In the genomic region with DNA sequence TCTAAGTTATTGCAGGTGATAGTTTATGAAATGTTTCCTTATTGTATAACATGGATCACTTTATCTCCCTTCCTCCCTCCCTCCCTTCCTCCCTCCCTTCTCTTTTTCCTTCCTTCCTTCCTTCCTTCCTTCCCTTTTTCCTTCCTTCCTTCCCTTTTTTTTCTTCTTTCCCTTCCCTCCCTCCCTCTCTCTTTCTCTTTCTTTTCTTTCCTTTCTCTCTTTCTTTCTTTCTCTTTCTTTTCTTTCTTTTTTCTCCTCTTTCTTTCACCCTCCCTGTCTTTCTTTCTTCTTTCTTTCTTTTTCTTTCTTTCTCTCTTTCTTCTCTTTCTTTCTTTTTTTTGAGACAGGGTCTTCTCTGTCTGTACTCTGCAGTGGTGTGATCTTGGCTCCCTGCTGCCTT, we compare ENCODE assay signal across 37 cellular contexts. TPM values are rescaled to one million over a fixed set of nuclear protein-coding genes. Genes with fewer than 3 reads are reported as not detected.
"Had no signal": no experiment of that assay in that cellular context is flagged by ENCODE, and none has a peak within 500 bp of the region (broad histone marks: within the 10 kb centered on the region; RNA-seq: fewer than 3 reads in every experiment).

No MANE protein-coding gene starts in this region.

- H3K36me3 ChIP-seq: ascending aorta, cardiac muscle cell had no signal

- H3K4me3 Mint-ChIP-seq: activated B cell treated with CpG ODN at 0.5 μM for 24 hours; activated CD4-positive, alpha-beta memory T cell treated with anti-CD3 and anti-CD28 coated beads for 36 hours; activated CD4-positive, alpha-beta T cell treated with anti-CD3 and anti-CD28 coated beads, Interleukin-2, amount 10 ng/mL, durations not matched to agents 24 days and 14 days; activated CD8-positive, alpha-beta T cell treated with anti-CD3 and anti-CD28 coated beads for 36 hours; activated naive CD4-positive, alpha-beta T cell treated with anti-CD3 and anti-CD28 coated beads, Interleukin-2, amount 10 ng/mL, durations not matched to agents 7 days and 5 days; activated naive CD4-positive, alpha-beta T cell treated with anti-CD3 and anti-CD28 coated beads, Interleukin-2, amount 50 U/mL, for 24 hours; activated naive CD8-positive, alpha-beta T cell; activated naive CD8-positive, alpha-beta T cell treated with anti-CD3 and anti-CD28 coated beads, Interleukin-2, amount 10 ng/mL, durations not matched to agents 7 days and 5 days; activated naive CD8-positive, alpha-beta T cell treated with anti-CD3 and anti-CD28 coated beads, Interleukin-2, amount 50 U/mL, for 24 hours; activated T-cell treated with anti-CD3 and anti-CD28 coated beads, Interleukin-2, amount 50 U/mL, for 4 hours; activated T-cell treated with anti-CD3 and anti-CD28 coated beads, Interleukin-2, amount 50 U/mL, for 72 hours; activated T-helper 1 cell treated with anti-CD3 and anti-CD28 coated beads, Interleukin-12 subunit alpha, Interleukin-12 subunit beta, Interleukin-2, Interleukin-4 antibody, amounts not matched to agents 30 ng/mL and 10 ng/mL and 1 ng/mL, durations not matched to agents 14 hours and 24 hours and 36 hours; activated T-helper 17 cell treated with anti-CD3 and anti-CD28 coated beads, Interleukin-2, amount 50 U/mL, for 72 hours; brain; T-cell; T-helper 2 cell treated with Interferon-gamma antibody and Interleukin-4, amounts not matched to agents 5 μg/mL and 100 μg/mL, for 36 hours had no signal

- H3K4me1 ChIP-seq: ascending aorta had no signal

- H3K4me1 Mint-ChIP-seq: activated B cell treated with CpG ODN at 0.5 μM for 24 hours; activated CD4-positive, alpha-beta T cell treated with anti-CD3 and anti-CD28 coated beads, Interleukin-2, amount 10 ng/mL, durations not matched to agents 24 days and 14 days; activated naive CD4-positive, alpha-beta T cell treated with anti-CD3 and anti-CD28 coated beads, Interleukin-2, amount 10 ng/mL, durations not matched to agents 7 days and 5 days; activated naive CD8-positive, alpha-beta T cell treated with anti-CD3 and anti-CD28 coated beads, Interleukin-2, amount 50 U/mL, for 24 hours; activated T-helper 17 cell treated with anti-CD3 and anti-CD28 coated beads, Interleukin-2, amount 50 U/mL, for 72 hours; brain had no signal

- H3K27ac ChIP-seq: ascending aorta, cardiac muscle cell, VCaP had no signal

- H3K27me3 ChIP-seq: ascending aorta had no signal

- ATAC-seq: activated CD8-positive, alpha-beta T cell treated with anti-CD3 and anti-CD28 coated beads for 36 hours; activated naive CD8-positive, alpha-beta T cell treated with anti-CD3 and anti-CD28 coated beads, Interleukin-2, amount 50 U/mL, for 24 hours; activated T-cell treated with anti-CD3 and anti-CD28 coated beads, Interleukin-2, amount 50 U/mL, for 4 hours; activated T-cell treated with anti-CD3 and anti-CD28 coated beads, Interleukin-2, amount 50 U/mL, for 72 hours; activated T-helper 17 cell treated with anti-CD3 and anti-CD28 coated beads, Interleukin-2, amount 50 U/mL, for 72 hours; T-cell had no signal

- H3K9me3 ChIP-seq: ascending aorta had no signal

- H3K36me3 Mint-ChIP-seq: activated CD4-positive, alpha-beta memory T cell treated with anti-CD3 and anti-CD28 coated beads for 36 hours; activated naive CD4-positive, alpha-beta T cell treated with anti-CD3 and anti-CD28 coated beads, Interleukin-2, amount 10 ng/mL, durations not matched to agents 7 days and 5 days; activated naive CD8-positive, alpha-beta T cell; activated naive CD8-positive, alpha-beta T cell treated with anti-CD3 and anti-CD28 coated beads, Interleukin-2, amount 10 ng/mL, durations not matched to agents 7 days and 5 days; brain; T-cell had no signal

- H3K27me3 Mint-ChIP-seq: activated CD4-positive, alpha-beta T cell treated with anti-CD3 and anti-CD28 coated beads, Interleukin-2, amount 10 ng/mL, durations not matched to agents 24 days and 14 days had no signal

- H3K9me3 Mint-ChIP-seq: activated B cell treated with CpG ODN at 0.5 μM for 24 hours; activated CD4-positive, alpha-beta memory T cell treated with anti-CD3 and anti-CD28 coated beads for 36 hours; activated CD4-positive, alpha-beta T cell treated with anti-CD3 and anti-CD28 coated beads, Interleukin-2, amount 10 ng/mL, durations not matched to agents 24 days and 14 days; activated CD8-positive, alpha-beta T cell treated with anti-CD3 and anti-CD28 coated beads for 36 hours; activated naive CD4-positive, alpha-beta T cell treated with anti-CD3 and anti-CD28 coated beads, Interleukin-2, amount 10 ng/mL, durations not matched to agents 7 days and 5 days; activated naive CD4-positive, alpha-beta T cell treated with anti-CD3 and anti-CD28 coated beads, Interleukin-2, amount 50 U/mL, for 24 hours; activated naive CD8-positive, alpha-beta T cell treated with anti-CD3 and anti-CD28 coated beads, Interleukin-2, amount 10 ng/mL, durations not matched to agents 7 days and 5 days; activated naive CD8-positive, alpha-beta T cell treated with anti-CD3 and anti-CD28 coated beads, Interleukin-2, amount 50 U/mL, for 24 hours; activated T-cell treated with anti-CD3 and anti-CD28 coated beads, Interleukin-2, amount 50 U/mL, for 4 hours; activated T-cell treated with anti-CD3 and anti-CD28 coated beads, Interleukin-2, amount 50 U/mL, for 72 hours; activated T-helper 1 cell treated with anti-CD3 and anti-CD28 coated beads, Interleukin-12 subunit alpha, Interleukin-12 subunit beta, Interleukin-2, Interleukin-4 antibody, amounts not matched to agents 30 ng/mL and 10 ng/mL and 1 ng/mL, durations not matched to agents 14 hours and 24 hours and 36 hours; activated T-helper 17 cell treated with anti-CD3 and anti-CD28 coated beads, Interleukin-2, amount 50 U/mL, for 72 hours; brain; T-cell; T-helper 2 cell treated with Interferon-gamma antibody and Interleukin-4, amounts not matched to agents 5 μg/mL and 100 μg/mL, for 36 hours had no signal

- H3K4me3 ChIP-seq: ascending aorta, cardiac muscle cell had no signal

- H3K27ac Mint-ChIP-seq: activated B cell treated with CpG ODN at 0.5 μM for 24 hours; activated CD4-positive, alpha-beta memory T cell treated with anti-CD3 and anti-CD28 coated beads for 36 hours; activated CD4-positive, alpha-beta T cell treated with anti-CD3 and anti-CD28 coated beads, Interleukin-2, amount 10 ng/mL, durations not matched to agents 24 days and 14 days; activated CD8-positive, alpha-beta T cell treated with anti-CD3 and anti-CD28 coated beads for 36 hours; activated naive CD4-positive, alpha-beta T cell treated with anti-CD3 and anti-CD28 coated beads, Interleukin-2, amount 10 ng/mL, durations not matched to agents 7 days and 5 days; activated naive CD4-positive, alpha-beta T cell treated with anti-CD3 and anti-CD28 coated beads, Interleukin-2, amount 50 U/mL, for 24 hours; activated naive CD8-positive, alpha-beta T cell; activated naive CD8-positive, alpha-beta T cell treated with anti-CD3 and anti-CD28 coated beads, Interleukin-2, amount 10 ng/mL, durations not matched to agents 7 days and 5 days; activated naive CD8-positive, alpha-beta T cell treated with anti-CD3 and anti-CD28 coated beads, Interleukin-2, amount 50 U/mL, for 24 hours; activated T-cell treated with anti-CD3 and anti-CD28 coated beads, Interleukin-2, amount 50 U/mL, for 72 hours; activated T-helper 1 cell treated with anti-CD3 and anti-CD28 coated beads, Interleukin-12 subunit alpha, Interleukin-12 subunit beta, Interleukin-2, Interleukin-4 antibody, amounts not matched to agents 30 ng/mL and 10 ng/mL and 1 ng/mL, durations not matched to agents 14 hours and 24 hours and 36 hours; activated T-helper 17 cell treated with anti-CD3 and anti-CD28 coated beads, Interleukin-2, amount 50 U/mL, for 72 hours; brain; T-cell; T-helper 2 cell treated with Interferon-gamma antibody and Interleukin-4, amounts not matched to agents 5 μg/mL and 100 μg/mL, for 36 hours had no signal

- DNase-seq: activated B cell treated with CpG ODN at 0.5 μM for 24 hours; activated CD4-positive, alpha-beta memory T cell treated with anti-CD3 and anti-CD28 coated beads for 36 hours; activated CD4-positive, alpha-beta T cell treated with anti-CD3 and anti-CD28 coated beads for 4 hours; activated CD4-positive, alpha-beta T cell treated with anti-CD3 and anti-CD28 coated beads, Interleukin-2, amount 10 ng/mL, durations not matched to agents 24 days and 14 days; activated CD4-positive, alpha-beta T cell treated with anti-CD3 and anti-CD28 coated beads, Interleukin-2, amount 50 U/mL, for 1 hour; activated CD4-positive, alpha-beta T cell treated with anti-CD3 and anti-CD28 coated beads, Interleukin-2, amount 50 U/mL, for 4 hours; activated CD4-positive, CD25-positive, alpha-beta regulatory T cell treated with anti-CD3 and anti-CD28 coated beads, Interleukin-2, amount 50 U/mL, for 72 hours; activated CD8-positive, alpha-beta memory T cell treated with anti-CD3 and anti-CD28 coated beads, Interleukin-2, amount 50 U/mL, for 4 hours; activated CD8-positive, alpha-beta T cell treated with anti-CD3 and anti-CD28 coated beads for 36 hours; activated effector memory CD4-positive, alpha-beta T cell treated with anti-CD3 and anti-CD28 coated beads, Interleukin-2, amount 50 U/mL, for 16 hours; activated naive CD4-positive, alpha-beta T cell treated with anti-CD3 and anti-CD28 coated beads, Interleukin-2, amount 10 ng/mL, durations not matched to agents 7 days and 5 days; activated naive CD4-positive, alpha-beta T cell treated with Interleukin-2 at 50 U/mL for 16 hours; activated naive CD8-positive, alpha-beta T cell treated with anti-CD3 and anti-CD28 coated beads, Interleukin-2, amount 10 ng/mL, durations not matched to agents 7 days and 5 days; activated naive CD8-positive, alpha-beta T cell treated with anti-CD3 and anti-CD28 coated beads, Interleukin-2, amount 50 U/mL, for 24 hours; activated T-cell treated with anti-CD3 and anti-CD28 coated beads for 4 hours; activated T-cell treated with anti-CD3 and anti-CD28 coated beads, Interleukin-2, amount 50 U/mL, for 1 hour; activated T-cell treated with anti-CD3 and anti-CD28 coated beads, Interleukin-2, amount 50 U/mL, for 4 hours; activated T-cell treated with anti-CD3 and anti-CD28 coated beads, Interleukin-2, amount 50 U/mL, for 72 hours; amygdala; anterior cingulate cortex; caudate nucleus; T-cell; T-helper 2 cell; T-helper 9 cell had no signal

RNA-seq across cellular contexts. Expression of gene OR2B3, which starts 5.8 kb away (rescaled TPM):
- total RNA-seq: activated B cell treated with CpG ODN at 0.5 μM for 24 hours; activated CD4-positive, alpha-beta memory T cell treated with anti-CD3 and anti-CD28 coated beads for 36 hours; activated CD4-positive, alpha-beta T cell treated with anti-CD3 and anti-CD28 coated beads, Interleukin-2, amount 10 ng/mL, durations not matched to agents 24 days and 14 days; activated CD8-positive, alpha-beta memory T cell treated with anti-CD3 and anti-CD28 coated beads for 36 hours; activated CD8-positive, alpha-beta T cell treated with anti-CD3 and anti-CD28 coated beads for 36 hours; activated naive CD8-positive, alpha-beta T cell treated with anti-CD3 and anti-CD28 coated beads, Interleukin-2, amount 10 ng/mL, durations not matched to agents 7 days and 5 days; activated T-cell treated with anti-CD3 and anti-CD28 coated beads, Interleukin-2, amount 50 U/mL, for 4 hours; activated T-cell treated with anti-CD3 and anti-CD28 coated beads, Interleukin-2, amount 50 U/mL, for 72 hours; activated T-helper 1 cell treated with anti-CD3 and anti-CD28 coated beads, Interleukin-12 subunit alpha, Interleukin-12 subunit beta, Interleukin-2, Interleukin-4 antibody, amounts not matched to agents 30 ng/mL and 10 ng/mL and 1 ng/mL, durations not matched to agents 14 hours and 24 hours and 36 hours; activated T-helper 17 cell treated with anti-CD3 and anti-CD28 coated beads, Interleukin-2, amount 50 U/mL, for 72 hours; ascending aorta; bronchial epithelial cell; cardiac muscle cell; cerebellum; T-cell; T-helper 1 cell treated with Interleukin-12 subunit alpha and Interleukin-12 subunit beta and Interleukin-4 antibody, amounts not matched to agents 30 ng/mL and 1 ng/mL, for 36 hours had no signal

RNA-seq across cellular contexts. Expression of gene OR2J1, which starts 18.0 kb away (rescaled TPM):
- total RNA-seq: activated B cell treated with CpG ODN at 0.5 μM for 24 hours; activated CD4-positive, alpha-beta memory T cell treated with anti-CD3 and anti-CD28 coated beads for 36 hours; activated CD4-positive, alpha-beta T cell treated with anti-CD3 and anti-CD28 coated beads, Interleukin-2, amount 10 ng/mL, durations not matched to agents 24 days and 14 days; activated CD8-positive, alpha-beta memory T cell treated with anti-CD3 and anti-CD28 coated beads for 36 hours; activated CD8-positive, alpha-beta T cell treated with anti-CD3 and anti-CD28 coated beads for 36 hours; activated naive CD8-positive, alpha-beta T cell treated with anti-CD3 and anti-CD28 coated beads, Interleukin-2, amount 10 ng/mL, durations not matched to agents 7 days and 5 days; activated T-cell treated with anti-CD3 and anti-CD28 coated beads, Interleukin-2, amount 50 U/mL, for 4 hours; activated T-cell treated with anti-CD3 and anti-CD28 coated beads, Interleukin-2, amount 50 U/mL, for 72 hours; activated T-helper 1 cell treated with anti-CD3 and anti-CD28 coated beads, Interleukin-12 subunit alpha, Interleukin-12 subunit beta, Interleukin-2, Interleukin-4 antibody, amounts not matched to agents 30 ng/mL and 10 ng/mL and 1 ng/mL, durations not matched to agents 14 hours and 24 hours and 36 hours; activated T-helper 17 cell treated with anti-CD3 and anti-CD28 coated beads, Interleukin-2, amount 50 U/mL, for 72 hours; ascending aorta; bronchial epithelial cell; cardiac muscle cell; cerebellum; T-cell; T-helper 1 cell treated with Interleukin-12 subunit alpha and Interleukin-12 subunit beta and Interleukin-4 antibody, amounts not matched to agents 30 ng/mL and 1 ng/mL, for 36 hours had no signal

RNA-seq across cellular contexts. Expression of gene OR2J3, which starts 26.5 kb away (rescaled TPM):
- total RNA-seq: activated B cell treated with CpG ODN at 0.5 μM for 24 hours; activated CD4-positive, alpha-beta memory T cell treated with anti-CD3 and anti-CD28 coated beads for 36 hours; activated CD4-positive, alpha-beta T cell treated with anti-CD3 and anti-CD28 coated beads, Interleukin-2, amount 10 ng/mL, durations not matched to agents 24 days and 14 days; activated CD8-positive, alpha-beta memory T cell treated with anti-CD3 and anti-CD28 coated beads for 36 hours; activated CD8-positive, alpha-beta T cell treated with anti-CD3 and anti-CD28 coated beads for 36 hours; activated naive CD8-positive, alpha-beta T cell treated with anti-CD3 and anti-CD28 coated beads, Interleukin-2, amount 10 ng/mL, durations not matched to agents 7 days and 5 days; activated T-cell treated with anti-CD3 and anti-CD28 coated beads, Interleukin-2, amount 50 U/mL, for 4 hours; activated T-cell treated with anti-CD3 and anti-CD28 coated beads, Interleukin-2, amount 50 U/mL, for 72 hours; activated T-helper 1 cell treated with anti-CD3 and anti-CD28 coated beads, Interleukin-12 subunit alpha, Interleukin-12 subunit beta, Interleukin-2, Interleukin-4 antibody, amounts not matched to agents 30 ng/mL and 10 ng/mL and 1 ng/mL, durations not matched to agents 14 hours and 24 hours and 36 hours; activated T-helper 17 cell treated with anti-CD3 and anti-CD28 coated beads, Interleukin-2, amount 50 U/mL, for 72 hours; ascending aorta; bronchial epithelial cell; cardiac muscle cell; cerebellum; T-helper 1 cell treated with Interleukin-12 subunit alpha and Interleukin-12 subunit beta and Interleukin-4 antibody, amounts not matched to agents 30 ng/mL and 1 ng/mL, for 36 hours had no signal

RNA-seq across cellular contexts. Expression of gene OR2W1, which starts 36.3 kb away (rescaled TPM):
- total RNA-seq: activated B cell treated with CpG ODN at 0.5 μM for 24 hours; activated CD4-positive, alpha-beta memory T cell treated with anti-CD3 and anti-CD28 coated beads for 36 hours; activated CD4-positive, alpha-beta T cell treated with anti-CD3 and anti-CD28 coated beads, Interleukin-2, amount 10 ng/mL, durations not matched to agents 24 days and 14 days; activated CD8-positive, alpha-beta memory T cell treated with anti-CD3 and anti-CD28 coated beads for 36 hours; activated CD8-positive, alpha-beta T cell treated with anti-CD3 and anti-CD28 coated beads for 36 hours; activated naive CD8-positive, alpha-beta T cell treated with anti-CD3 and anti-CD28 coated beads, Interleukin-2, amount 10 ng/mL, durations not matched to agents 7 days and 5 days; activated T-cell treated with anti-CD3 and anti-CD28 coated beads, Interleukin-2, amount 50 U/mL, for 4 hours; activated T-cell treated with anti-CD3 and anti-CD28 coated beads, Interleukin-2, amount 50 U/mL, for 72 hours; activated T-helper 1 cell treated with anti-CD3 and anti-CD28 coated beads, Interleukin-12 subunit alpha, Interleukin-12 subunit beta, Interleukin-2, Interleukin-4 antibody, amounts not matched to agents 30 ng/mL and 10 ng/mL and 1 ng/mL, durations not matched to agents 14 hours and 24 hours and 36 hours; activated T-helper 17 cell treated with anti-CD3 and anti-CD28 coated beads, Interleukin-2, amount 50 U/mL, for 72 hours; ascending aorta; bronchial epithelial cell; cardiac muscle cell; cerebellum; T-cell; T-helper 1 cell treated with Interleukin-12 subunit alpha and Interleukin-12 subunit beta and Interleukin-4 antibody, amounts not matched to agents 30 ng/mL and 1 ng/mL, for 36 hours had no signal
